Comparison of ENCODE assay signal across 8 cellular contexts in the genomic region with DNA sequence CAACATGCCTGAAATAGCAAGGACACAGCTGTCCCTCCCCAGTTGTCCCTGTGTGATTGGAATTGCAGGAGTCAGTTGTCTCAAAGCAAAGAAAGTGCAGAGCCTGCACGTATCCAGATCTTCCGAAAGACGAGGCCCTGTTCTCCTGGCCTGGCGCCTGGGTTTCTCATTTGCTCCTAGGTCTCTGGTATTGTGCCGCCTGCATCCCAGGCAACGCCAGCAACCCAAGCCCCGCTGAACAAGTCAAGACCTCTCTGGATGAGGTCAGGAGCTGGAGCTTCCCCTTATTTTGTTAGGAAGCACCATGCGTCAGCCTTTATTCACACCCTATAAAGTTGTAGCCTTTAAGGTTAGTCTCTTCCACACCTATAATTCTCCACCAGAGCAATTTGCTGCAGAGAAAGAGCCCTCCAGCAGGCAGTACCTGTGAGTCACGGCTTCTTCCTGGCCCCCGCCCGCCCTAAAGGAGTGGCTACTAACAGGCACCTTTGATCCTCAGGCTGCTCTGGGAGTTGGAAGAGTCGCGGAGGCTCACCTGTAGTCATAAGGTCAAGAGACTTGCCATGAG.
A peak's percentile ranks its signal among the peaks of the same experiment; 100 is the strongest.
DNase-seq lines count a peak whose midpoint lies in the region; ATAC-seq and TF ChIP-seq lines count a peak whose summit lies in the region.

No MANE protein-coding gene starts in this region.

- peaks cover 0 to 30% of the 10 kb centered on the region in 2 donors for H3K4me1 ChIP-seq in right atrium auricular region

- no peak for ATAC-seq in GM21576 (IDR thresholded peaks at IDR 0.05; ENCODE audit: unreplicated experiment)

- peak; percentile 63 for DNase-seq in DMS53 treated with DMSO at 0.1 percent for 48 hours (lab: John Stamatoyannopoulos, UW; ENCODE audit: unreplicated experiment)
- peak; percentile 53 for DNase-seq in amniotic epithelial cell (ENCODE audit: low read depth)
- peak; percentile 88 for DNase-seq in right atrium auricular region (ENCODE audit: low spot score)
- peak; percentile 98 for DNase-seq in renal cortical epithelial cell (ENCODE audit: low read depth)
- no peak for DNase-seq in DMS79 treated with DMSO at 0.1 percent for 48 hours (lab: John Stamatoyannopoulos, UW)
- no peak for DNase-seq in stimulated activated CD4-positive, alpha-beta T cell treated with anti-CD3 and anti-CD28 coated beads, Interleukin-4, amount 100 ng/mL, for 1 hour
- DNase-seq in inferior parietal cortex (ENCODE audit: extremely low spot score): no peak

- no peaks in the 10 kb centered on the region for H3K36me3 ChIP-seq in right atrium auricular region

- no peaks in the 10 kb centered on the region for H3K9me3 ChIP-seq in right atrium auricular region

- peak overlapping the region in 1 of 2 donors; percentile 14 for H3K4me3 ChIP-seq in right atrium auricular region

- H3K27ac ChIP-seq in right atrium auricular region: peak overlapping the region; percentile 93 to 98

- TF ChIP-seq CTCF in right atrium auricular region (IDR thresholded peaks at IDR 0.05): no peak

- no peaks in the 10 kb centered on the region for H3K27me3 ChIP-seq in right atrium auricular region

Comparison
In these comparisons a context has a peak if more than half of its experiments do, and no peak if none do; other contexts are left out.
1. DNase-seq: peak in DMS53 treated with DMSO at 0.1 percent for 48 hours (single experiment), amniotic epithelial cell (single experiment), right atrium auricular region (single experiment) and renal cortical epithelial cell (single experiment); none in DMS79 treated with DMSO at 0.1 percent for 48 hours (single experiment), stimulated activated CD4-positive, alpha-beta T cell treated with anti-CD3 and anti-CD28 coated beads, Interleukin-4, amount 100 ng/mL, for 1 hour (single experiment) and inferior parietal cortex (single experiment).